Comparison of ENCODE assay signal across 1 cellular context in the genomic region with DNA sequence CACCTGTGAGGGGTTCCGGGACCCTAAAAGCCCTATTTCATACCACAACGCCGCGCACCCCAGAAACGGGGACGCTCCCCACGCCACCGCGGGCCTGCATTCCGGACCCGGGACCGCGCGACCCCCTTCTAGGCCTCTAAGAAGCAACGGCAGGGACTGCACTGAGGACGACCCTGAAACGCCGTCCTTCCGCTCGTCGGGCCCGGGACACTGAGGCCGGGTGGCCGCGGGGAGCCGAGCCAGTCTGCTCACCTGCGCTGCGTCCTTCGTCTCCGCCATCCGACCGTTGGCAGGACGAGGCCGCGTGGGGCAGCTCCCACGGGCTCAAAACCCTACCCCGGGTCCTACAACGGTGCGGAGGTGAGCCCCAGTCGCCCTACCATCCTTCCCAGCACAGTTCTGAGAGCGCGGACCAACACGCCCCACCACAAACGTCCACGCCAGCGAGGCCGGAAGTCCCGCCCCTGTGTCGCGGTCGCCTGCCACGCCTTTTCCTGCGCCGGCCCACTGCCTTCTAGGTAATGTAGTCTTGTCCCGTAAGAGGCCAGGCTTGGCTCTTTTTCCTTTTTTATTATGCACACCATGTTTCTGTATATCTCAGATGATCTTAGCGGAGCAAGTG.
TF ChIP-seq lines count a peak whose summit lies in the region.

A gene (minus strand): TSS at position 460 of the 622 bp plus-strand sequence. CDS start 181 bp downstream, at position 279.

TF ChIP-seq in K562, 482 proteins besides CTCF, POLR2A, EP300 and RAD21 (continued from another document):
- 0 out of 2 replicates have a peak, but pooled peaks have one; percentile 14 for TF ChIP-seq MYC (IDR thresholded peaks at IDR 0.05; ENCODE audit: low read depth, low read length)
- no peak for TF ChIP-seq MYC (CRISPR knock-in tag; IDR thresholded peaks at IDR 0.05; ENCODE audit: borderline replicate concordance, low read depth)
- no peak for TF ChIP-seq MAFF (IDR thresholded peaks at IDR 0.05; ENCODE audit: low read length)
- TF ChIP-seq OTX1 (CRISPR knock-in tag; IDR thresholded peaks at IDR 0.05): no peak
- peak; percentile 95 for TF ChIP-seq GABPA (tag; conservative IDR thresholded peaks at IDR 0.05; ENCODE audit: low read depth)
- no peak for TF ChIP-seq CEBPB (tag; IDR thresholded peaks at IDR 0.05)
- TF ChIP-seq, protein P1, sequence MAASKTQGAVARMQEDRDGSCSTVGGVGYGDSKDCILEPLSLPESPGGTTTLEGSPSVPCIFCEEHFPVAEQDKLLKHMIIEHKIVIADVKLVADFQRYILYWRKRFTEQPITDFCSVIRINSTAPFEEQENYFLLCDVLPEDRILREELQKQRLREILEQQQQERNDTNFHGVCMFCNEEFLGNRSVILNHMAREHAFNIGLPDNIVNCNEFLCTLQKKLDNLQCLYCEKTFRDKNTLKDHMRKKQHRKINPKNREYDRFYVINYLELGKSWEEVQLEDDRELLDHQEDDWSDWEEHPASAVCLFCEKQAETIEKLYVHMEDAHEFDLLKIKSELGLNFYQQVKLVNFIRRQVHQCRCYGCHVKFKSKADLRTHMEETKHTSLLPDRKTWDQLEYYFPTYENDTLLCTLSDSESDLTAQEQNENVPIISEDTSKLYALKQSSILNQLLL (CRISPR knock-in tag; IDR thresholded peaks at IDR 0.05; ENCODE audit: borderline replicate concordance): no peak
- peak; percentile 88 for TF ChIP-seq ZNF143 (CRISPR knock-in tag; IDR thresholded peaks at IDR 0.05)
- TF ChIP-seq PHF8 (IDR thresholded peaks at IDR 0.05; ENCODE audit: borderline replicate concordance, low read length): peak; percentile 74; the same call in 1 of the 2 replicates
- peak; percentile 27 for TF ChIP-seq RBBP5 (IDR thresholded peaks at IDR 0.05; ENCODE audit: borderline replicate concordance, insufficient read depth, low read length, poor library complexity, severe bottlenecking)
- TF ChIP-seq, protein P2, sequence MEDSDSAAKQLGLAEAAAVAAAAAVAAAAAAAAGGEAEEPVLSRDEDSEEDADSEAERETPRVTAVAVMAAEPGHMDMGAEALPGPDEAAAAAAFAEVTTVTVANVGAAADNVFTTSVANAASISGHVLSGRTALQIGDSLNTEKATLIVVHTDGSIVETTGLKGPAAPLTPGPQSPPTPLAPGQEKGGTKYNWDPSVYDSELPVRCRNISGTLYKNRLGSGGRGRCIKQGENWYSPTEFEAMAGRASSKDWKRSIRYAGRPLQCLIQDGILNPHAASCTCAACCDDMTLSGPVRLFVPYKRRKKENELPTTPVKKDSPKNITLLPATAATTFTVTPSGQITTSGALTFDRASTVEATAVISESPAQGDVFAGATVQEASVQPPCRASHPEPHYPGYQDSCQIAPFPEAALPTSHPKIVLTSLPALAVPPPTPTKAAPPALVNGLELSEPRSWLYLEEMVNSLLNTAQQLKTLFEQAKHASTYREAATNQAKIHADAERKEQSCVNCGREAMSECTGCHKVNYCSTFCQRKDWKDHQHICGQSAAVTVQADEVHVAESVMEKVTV (CRISPR knock-in tag; IDR thresholded peaks at IDR 0.05): no peak
- peak; percentile 96 for TF ChIP-seq CREM (IDR thresholded peaks at IDR 0.05; ENCODE audit: low read depth)
- TF ChIP-seq, protein P3, sequence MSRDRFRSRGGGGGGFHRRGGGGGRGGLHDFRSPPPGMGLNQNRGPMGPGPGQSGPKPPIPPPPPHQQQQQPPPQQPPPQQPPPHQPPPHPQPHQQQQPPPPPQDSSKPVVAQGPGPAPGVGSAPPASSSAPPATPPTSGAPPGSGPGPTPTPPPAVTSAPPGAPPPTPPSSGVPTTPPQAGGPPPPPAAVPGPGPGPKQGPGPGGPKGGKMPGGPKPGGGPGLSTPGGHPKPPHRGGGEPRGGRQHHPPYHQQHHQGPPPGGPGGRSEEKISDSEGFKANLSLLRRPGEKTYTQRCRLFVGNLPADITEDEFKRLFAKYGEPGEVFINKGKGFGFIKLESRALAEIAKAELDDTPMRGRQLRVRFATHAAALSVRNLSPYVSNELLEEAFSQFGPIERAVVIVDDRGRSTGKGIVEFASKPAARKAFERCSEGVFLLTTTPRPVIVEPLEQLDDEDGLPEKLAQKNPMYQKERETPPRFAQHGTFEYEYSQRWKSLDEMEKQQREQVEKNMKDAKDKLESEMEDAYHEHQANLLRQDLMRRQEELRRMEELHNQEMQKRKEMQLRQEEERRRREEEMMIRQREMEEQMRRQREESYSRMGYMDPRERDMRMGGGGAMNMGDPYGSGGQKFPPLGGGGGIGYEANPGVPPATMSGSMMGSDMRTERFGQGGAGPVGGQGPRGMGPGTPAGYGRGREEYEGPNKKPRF (IDR thresholded peaks at IDR 0.05; ENCODE audit: low read depth, low read length): no peak
- TF ChIP-seq ATF1 (CRISPR knock-in tag; IDR thresholded peaks at IDR 0.05): peak; percentile 70; the same call in 1 of the 2 replicates
- peak; percentile 81 for TF ChIP-seq ATF1 (tag; IDR thresholded peaks at IDR 0.05)
- no peak for TF ChIP-seq MAFK (IDR thresholded peaks at IDR 0.05; ENCODE audit: low read length)
